In genomic region chr22:35464399-35464798, GRCh38 we compare ENCODE assay signal across 22 cellular contexts.
DNase-seq lines count a peak whose midpoint lies in the region; ATAC-seq, FAIRE-seq and TF ChIP-seq lines count a peak whose summit lies in the region.
"Had no signal": no experiment of that assay in that cellular context is flagged by ENCODE, and none has a peak within 500 bp of the region (broad histone marks: within the 10 kb centered on the region; RNA-seq: fewer than 3 reads in every experiment).

No MANE protein-coding gene starts in this region.

- intact Hi-C loops in posterior vena cava (cut with DNase I) = no loop called here

- H3K4me3 ChIP-seq in bronchial epithelial cell (ENCODE audit: low read depth, low read length) = no peak overlapping the region
- H3K4me3 ChIP-seq: GM12878, GM23248 had no signal

- H3K36me3 ChIP-seq in bronchial epithelial cell (ENCODE audit: control insufficient read depth, insufficient read depth, low read length) = no peaks in the 10 kb centered on the region
- H3K36me3 ChIP-seq: BE2C had no signal

- ATAC-seq in GM21528 (IDR thresholded peaks at IDR 0.05; ENCODE audit: low FRiP score, unreplicated experiment) = no peak
- ATAC-seq: GM12878 had no signal

- no peak for TF ChIP-seq CTCF in bronchial epithelial cell (IDR thresholded peaks at IDR 0.05; ENCODE audit: insufficient read depth, low read length, severe bottlenecking)

- DNase-seq in COLO668 (lab: John Stamatoyannopoulos, UW; ENCODE audit: unreplicated experiment) (peak; percentile 54), bronchial epithelial cell (ENCODE audit: low read depth) (peak; percentile 67), kidney tubule cell (ENCODE audit: low spot score) (peak; percentile 80), urothelium cell line (ENCODE audit: low spot score) (no peak), posterior vena cava (ENCODE audit: low spot score) (no peak), SW480 (ENCODE audit: low spot score) (no peak)
- DNase-seq: BE2C; Caco-2; CD4-positive, alpha-beta T cell; DMS 273 treated with DMSO at 0.1 percent for 48 hours; DMS79 treated with DMSO at 0.1 percent for 48 hours; GM23248; HCEC 1CT; KG1; MV-4-11; NCI-H1105 treated with DMSO at 0.1 percent for 48 hours; NCI-H2029 treated with DMSO at 0.1 percent for 48 hours; NCI-H2171 treated with DMSO at 0.1 percent for 48 hours; NCI-H524 treated with DMSO at 0.1 percent for 48 hours had no signal

- FAIRE-seq in bronchial epithelial cell (lab: Jason Lieb, UNC) (no peak), urothelium cell line (lab: Jason Lieb, UNC) (peak; percentile 63)
- FAIRE-seq: A204.1 had no signal

- no peaks in the 10 kb centered on the region for H3K27me3 ChIP-seq in bronchial epithelial cell (ENCODE audit: control insufficient read depth, insufficient read depth, low read length)
- H3K27me3 ChIP-seq: BE2C had no signal

Comparison
In these comparisons a context has a peak if more than half of its experiments do, and no peak if none do; other contexts are left out.
1. DNase-seq: peak in COLO668 (single experiment), bronchial epithelial cell (single experiment) and kidney tubule cell (single experiment); none in urothelium cell line (single experiment), posterior vena cava (single experiment) and SW480 (single experiment).